ENCODE assay signal across 8 cellular contexts in genomic region chr17:49646056-49646390, GRCh38. TPM values are rescaled to one million over a fixed set of nuclear protein-coding genes. Genes with fewer than 3 reads are reported as not detected.
DNase-seq lines count a peak whose midpoint lies in the region; ATAC-seq, FAIRE-seq and TF ChIP-seq lines count a peak whose summit lies in the region.
"Not testable (repeated sequence)": the region's sequence is repeated elsewhere in the genome, so short reads cannot be mapped to it uniquely, and the experiment has no call there.

No MANE protein-coding gene starts in this region.

- H3K27me3 ChIP-seq in aorta (ENCODE audit: control insufficient read depth in 1 of 2, insufficient read depth in 2 of 2, low read length in 1 of 2), result not testable (repeated sequence)

- peak; percentile 58 for FAIRE-seq in H54 (lab: Jason Lieb, UNC)
- FAIRE-seq in kidney (lab: Jason Lieb, UNC), result not testable (repeated sequence)

- ATAC-seq in SK-N-SH treated with all-trans-retinoic acid at 6 μM for 48 hours (peak; percentile 29), aorta (ENCODE audit: low FRiP score) (peak; percentile 21)
- not testable (repeated sequence) for ATAC-seq in activated naive CD8-positive, alpha-beta T cell treated with anti-CD3 and anti-CD28 coated beads, Interleukin-2, amount 50 U/mL, for 24 hours; stimulated activated naive B cell treated with anti-CD40 and anti-IgM and Interleukin-4, amounts not matched to agents 10 μg/mL and 1 μg/mL and 100 μg/mL, for 72 hours (replicated peaks)

- H3K27ac Mint-ChIP-seq in activated naive CD8-positive, alpha-beta T cell treated with anti-CD3 and anti-CD28 coated beads, Interleukin-2, amount 50 U/mL, for 24 hours, result peak overlapping the region; percentile 73
- peak overlapping the region; percentile 84 for H3K27ac Mint-ChIP-seq in nephron progenitor cell
- peak overlapping the region; percentile 28 for H3K27ac Mint-ChIP-seq in stimulated activated naive B cell treated with anti-CD40 and anti-IgM and Interleukin-4, amounts not matched to agents 10 μg/mL and 1 μg/mL and 100 μg/mL, for 72 hours

- H3K36me3 ChIP-seq in kidney (ENCODE audit: control insufficient read depth in 1 of 2, insufficient read depth in 2 of 2, low read length in 2 of 2); aorta (ENCODE audit: control insufficient read depth in 1 of 2, insufficient read depth in 2 of 2, low read length in 1 of 2): not testable (repeated sequence)

- intact Hi-C loops in kidney (cut with DNase I); aorta (cut with DNase I): not testable (repeated sequence)

- not testable (repeated sequence) for H3K36me3 Mint-ChIP-seq in activated naive CD8-positive, alpha-beta T cell treated with anti-CD3 and anti-CD28 coated beads, Interleukin-2, amount 50 U/mL, for 24 hours (ENCODE audit: low read depth); nephron progenitor cell (ENCODE audit: low read depth)
- H3K36me3 Mint-ChIP-seq in stimulated activated naive B cell treated with anti-CD40 and anti-IgM and Interleukin-4, amounts not matched to agents 10 μg/mL and 1 μg/mL and 100 μg/mL, for 72 hours, result peaks cover 5 to 11% of the 10 kb centered on the region in 2 donors

- DNase-seq in H54 (ENCODE audit: insufficient read length, low spot score); activated naive CD8-positive, alpha-beta T cell treated with anti-CD3 and anti-CD28 coated beads, Interleukin-2, amount 50 U/mL, for 24 hours; epithelial cell of prostate (ENCODE audit: low read depth, low spot score); kidney; nephron progenitor cell; stimulated activated naive B cell treated with anti-CD40 and anti-IgM and Interleukin-4, amounts not matched to agents 10 μg/mL and 1 μg/mL and 100 μg/mL, for 72 hours; aorta: not testable (repeated sequence)

- not testable (repeated sequence) for H3K9me3 Mint-ChIP-seq in activated naive CD8-positive, alpha-beta T cell treated with anti-CD3 and anti-CD28 coated beads, Interleukin-2, amount 50 U/mL, for 24 hours; nephron progenitor cell; stimulated activated naive B cell treated with anti-CD40 and anti-IgM and Interleukin-4, amounts not matched to agents 10 μg/mL and 1 μg/mL and 100 μg/mL, for 72 hours

- TF ChIP-seq CTCF in kidney (IDR thresholded peaks at IDR 0.05; ENCODE audit: borderline replicate concordance, extremely low read depth, insufficient read depth); nephron progenitor cell (IDR thresholded peaks at IDR 0.05): not testable (repeated sequence)

- not testable (repeated sequence) for H3K27me3 Mint-ChIP-seq in activated naive CD8-positive, alpha-beta T cell treated with anti-CD3 and anti-CD28 coated beads, Interleukin-2, amount 50 U/mL, for 24 hours; nephron progenitor cell (ENCODE audit: low read depth, poor library complexity); stimulated activated naive B cell treated with anti-CD40 and anti-IgM and Interleukin-4, amounts not matched to agents 10 μg/mL and 1 μg/mL and 100 μg/mL, for 72 hours

- 54 to 70% methylated on average over 1 of the region's 1 CpG for WGBS in aorta, 2 donors

- not testable (repeated sequence) for TF ChIP-seq POLR2A in H54 (IDR thresholded peaks at IDR 0.05; ENCODE audit: low read depth, low read length)

- H3K4me1 Mint-ChIP-seq in activated naive CD8-positive, alpha-beta T cell treated with anti-CD3 and anti-CD28 coated beads, Interleukin-2, amount 50 U/mL, for 24 hours, result peaks cover 60% of the 10 kb centered on the region
- H3K4me1 Mint-ChIP-seq in nephron progenitor cell, result not testable (repeated sequence)
- peaks cover 22 to 67% of the 10 kb centered on the region in 2 donors for H3K4me1 Mint-ChIP-seq in stimulated activated naive B cell treated with anti-CD40 and anti-IgM and Interleukin-4, amounts not matched to agents 10 μg/mL and 1 μg/mL and 100 μg/mL, for 72 hours

- not testable (repeated sequence) for H3K4me3 ChIP-seq in kidney (ENCODE audit: low read length in 2 of 2)
- peak overlapping the region in 1 of 2 donors; percentile 54 for H3K4me3 ChIP-seq in aorta (ENCODE audit: low read length in 2 of 2)

- H3K4me3 Mint-ChIP-seq in activated naive CD8-positive, alpha-beta T cell treated with anti-CD3 and anti-CD28 coated beads, Interleukin-2, amount 50 U/mL, for 24 hours, result peak overlapping the region; percentile 52
- not testable (repeated sequence) for H3K4me3 Mint-ChIP-seq in nephron progenitor cell
- peak overlapping the region in 1 of 2 donors; percentile 28 for H3K4me3 Mint-ChIP-seq in stimulated activated naive B cell treated with anti-CD40 and anti-IgM and Interleukin-4, amounts not matched to agents 10 μg/mL and 1 μg/mL and 100 μg/mL, for 72 hours

- H3K9ac ChIP-seq in kidney (ENCODE audit: low read length in 2 of 2), result not testable (repeated sequence)

- peaks cover 2 to 11% of the 10 kb centered on the region in 2 donors for H3K4me1 ChIP-seq in kidney (ENCODE audit: control insufficient read depth in 1 of 2, insufficient read depth in 1 of 2, low read depth in 1 of 2, low read length in 2 of 2)
- not testable (repeated sequence) for H3K4me1 ChIP-seq in aorta (ENCODE audit: control insufficient read depth in 1 of 2, insufficient read depth in 2 of 2, low read length in 2 of 2)

- H3K27ac ChIP-seq in epithelial cell of prostate (peak overlapping the region; percentile 96), kidney (ENCODE audit: low read depth in 2 of 2, low read length in 2 of 2) (peak overlapping the region; percentile 11 to 45), aorta (ENCODE audit: low read depth in 1 of 2, low read length in 2 of 2) (peak overlapping the region; percentile 94 to 100)

- not testable (repeated sequence) for H3K9me3 ChIP-seq in kidney (ENCODE audit: control insufficient read depth in 1 of 2, low read length in 2 of 2); aorta (ENCODE audit: control insufficient read depth, low read length)

RNA-seq across cellular contexts. Expression of gene SPOP, which starts 31.9 kb away (rescaled TPM):
- total RNA-seq in kidney (73.8 TPM), aorta (100 to 1,000 TPM; 117 to 289 TPM)
- polyA plus RNA-seq in kidney (ENCODE audit: insufficient read depth, low read depth, low replicate concordance) (28.2 TPM), aorta (10 to 100 TPM; 54.5 to 56.5 TPM)

Comparison
In these comparisons a context has a peak if more than half of its experiments do, and no peak if none do; other contexts are left out.
1. H3K27ac Mint-ChIP-seq: peak in every context shown above with its lines; median percentile 84 in nephron progenitor cell; 73 in activated naive CD8-positive, alpha-beta T cell treated with anti-CD3 and anti-CD28 coated beads, Interleukin-2, amount 50 U/mL, for 24 hours; 28 in stimulated activated naive B cell treated with anti-CD40 and anti-IgM and Interleukin-4, amounts not matched to agents 10 μg/mL and 1 μg/mL and 100 μg/mL, for 72 hours.
2. H3K27ac ChIP-seq: peak in every context shown above with its lines; median percentile 97 in aorta; 96 in epithelial cell of prostate; 28 in kidney.